30 cellular contexts compared by ENCODE assay signal in the genomic region with DNA sequence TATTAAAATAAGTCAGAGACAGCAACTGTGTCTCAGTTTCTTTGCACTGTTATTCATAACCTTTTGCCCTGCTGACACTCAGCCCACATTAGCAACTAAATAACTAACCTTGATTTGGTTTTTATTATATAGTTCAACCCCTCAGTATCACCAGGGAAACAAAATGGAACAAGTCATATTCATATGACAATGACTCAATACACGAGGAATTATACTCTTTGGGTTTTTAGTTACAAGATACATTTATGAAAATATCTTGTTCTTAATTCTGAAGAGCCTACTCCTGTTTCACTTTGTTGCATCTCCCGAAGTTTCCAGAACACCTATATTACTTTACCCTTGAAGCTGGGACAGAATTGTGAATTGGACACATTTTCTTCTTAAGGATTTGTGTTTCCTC.
DNase-seq lines count a peak whose midpoint lies in the region; ATAC-seq and TF ChIP-seq lines count a peak whose summit lies in the region.
"Had no signal": no experiment of that assay in that cellular context is flagged by ENCODE, and none has a peak within 500 bp of the region (broad histone marks: within the 10 kb centered on the region; RNA-seq: fewer than 3 reads in every experiment).

No MANE protein-coding gene starts in this region.

- no peaks in the 10 kb centered on the region for H3K36me3 ChIP-seq in fibroblast of lung (ENCODE audit: control insufficient read depth, insufficient read depth, low read length)
- H3K36me3 ChIP-seq: left lung, neutrophil, prostate gland, uterus had no signal

- peak overlapping the region; percentile 45 for H3K27ac Mint-ChIP-seq in osteocyte (ENCODE audit: unreplicated experiment)
- H3K27ac Mint-ChIP-seq: B cell; CD8-positive, alpha-beta memory T cell; immature natural killer cell had no signal

- ATAC-seq in GM21360 (IDR thresholded peaks at IDR 0.05; ENCODE audit: unreplicated experiment): no peak
- ATAC-seq: HCT116; left lung; stimulated activated naive CD8-positive, alpha-beta T cell treated with anti-CD3 and anti-CD28 coated beads, Interleukin-15, Interleukin-2, amounts not matched to agents 100 U/mL and 50 U/mL, for 24 hours had no signal

- no peaks in the 10 kb centered on the region for H3K27me3 ChIP-seq in fibroblast of lung (ENCODE audit: control insufficient read depth, insufficient read depth, low read length)
- H3K27me3 ChIP-seq: left lung, neutrophil, uterus had no signal

- peaks cover 8% of the 10 kb centered on the region for H3K4me1 Mint-ChIP-seq in osteocyte (ENCODE audit: unreplicated experiment)
- H3K4me1 Mint-ChIP-seq: B cell; CD8-positive, alpha-beta memory T cell; immature natural killer cell had no signal

- peak; percentile 36 for DNase-seq in ELR (ENCODE audit: low read depth)
- peak; percentile 11 for DNase-seq in amniotic epithelial cell (ENCODE audit: low read depth)
- peak; percentile 5 to 48 for DNase-seq in fibroblast of lung (ENCODE audit: low read depth in 2 of 2)
- no peak for DNase-seq in osteocyte (ENCODE audit: extremely low spot score, unreplicated experiment)
- no peak for DNase-seq in NCI-H446 treated with DMSO at 0.1 percent for 48 hours (lab: John Stamatoyannopoulos, UW)
- DNase-seq in GOT3 (lab: John Stamatoyannopoulos, UW): no peak
- DNase-seq in NCI-H187 (lab: John Stamatoyannopoulos, UW): no peak
- DNase-seq: activated CD8-positive, alpha-beta memory T cell treated with anti-CD3 and anti-CD28 coated beads for 24 hours; activated gamma-delta T cell; activated T-cell treated with anti-CD3 and anti-CD28 coated beads, Interleukin-2, amount 50 U/mL, for 1 hour; CD8-positive, alpha-beta memory T cell; effector CD4-positive, alpha-beta T cell; GDM1; hypothalamus; immature natural killer cell; KG1; left lung; MM.1S; NCI-H1417 treated with DMSO at 0.1 percent for 48 hours; NCI-H2081 treated with DMSO at 0.1 percent for 48 hours; NCI-H226; NCI-H748 treated with DMSO at 0.1 percent for 48 hours; stimulated activated naive CD8-positive, alpha-beta T cell treated with anti-CD3 and anti-CD28 coated beads, Interleukin-15, Interleukin-2, amounts not matched to agents 100 U/mL and 50 U/mL, for 24 hours; uterus had no signal

- H3K4me3 Mint-ChIP-seq in osteocyte (ENCODE audit: unreplicated experiment): no peak overlapping the region
- H3K4me3 Mint-ChIP-seq: B cell; brain; CD8-positive, alpha-beta memory T cell; immature natural killer cell had no signal

- no peak overlapping the region for H3K9ac ChIP-seq in fibroblast of lung (ENCODE audit: insufficient read depth, low read length)

- TF ChIP-seq CTCF in fibroblast of lung (conservative IDR thresholded peaks at IDR 0.05 in 1 of 2, IDR thresholded peaks at IDR 0.05 in 1 of 2; ENCODE audit: low read depth in 1 of 2, low read length in 2 of 2): no peak
- TF ChIP-seq CTCF in osteocyte (IDR thresholded peaks at IDR 0.05): no peak

- H3K4me2 ChIP-seq in fibroblast of lung (ENCODE audit: extremely low read depth, insufficient read depth, low read length): no peak overlapping the region

- H3K9me3 ChIP-seq in fibroblast of lung (ENCODE audit: control insufficient read depth, insufficient read depth, low read depth, low read length): no peaks in the 10 kb centered on the region
- H3K9me3 ChIP-seq: neutrophil, prostate gland, uterus had no signal

- H3K4me3 ChIP-seq in fibroblast of lung (replicated peaks in 1 of 4; ENCODE audit: control extremely low read depth in 1 of 4, insufficient read depth in 1 of 4, low read depth in 3 of 4, low read length in 4 of 4): no peak overlapping the region
- H3K4me3 ChIP-seq: left lung, prostate gland, uterus had no signal

- H3K27ac ChIP-seq in fibroblast of lung (ENCODE audit: insufficient read depth, low read length): no peak overlapping the region
- H3K27ac ChIP-seq: left lung, neutrophil, prostate gland, uterus had no signal

- no peaks in the 10 kb centered on the region for H3K36me3 Mint-ChIP-seq in osteocyte (ENCODE audit: unreplicated experiment)
- H3K36me3 Mint-ChIP-seq: brain; CD8-positive, alpha-beta memory T cell; immature natural killer cell had no signal

- no peaks in the 10 kb centered on the region for H3K27me3 Mint-ChIP-seq in osteocyte (ENCODE audit: unreplicated experiment)
- H3K27me3 Mint-ChIP-seq: B cell; brain; CD8-positive, alpha-beta memory T cell had no signal

- no peaks in the 10 kb centered on the region for H4K20me1 ChIP-seq in fibroblast of lung (ENCODE audit: control insufficient read depth, extremely low read depth, insufficient read depth, low read length)

- H3K79me2 ChIP-seq in fibroblast of lung (ENCODE audit: control insufficient read depth, insufficient read depth, low read length): no peaks in the 10 kb centered on the region

- H3K9me3 Mint-ChIP-seq in osteocyte (ENCODE audit: unreplicated experiment): no peaks in the 10 kb centered on the region

- H3K4me1 ChIP-seq in fibroblast of lung (ENCODE audit: control insufficient read depth, extremely low read depth, insufficient read depth, low read length): no peaks in the 10 kb centered on the region
- H3K4me1 ChIP-seq: left lung, prostate gland, uterus had no signal

- no peak overlapping the region for H2AFZ ChIP-seq in fibroblast of lung (ENCODE audit: low read length)

Comparison
In these comparisons a context has a peak if more than half of its experiments do, and no peak if none do; other contexts are left out.
1. DNase-seq: peak in ELR (single experiment), amniotic epithelial cell (single experiment) and fibroblast of lung (2 of 2); none in osteocyte (single experiment), NCI-H446 treated with DMSO at 0.1 percent for 48 hours (single experiment), GOT3 (single experiment) and NCI-H187 (0 of 2).